9 cellular contexts compared by ENCODE assay signal in genomic region chr3:132399054-132399929, GRCh38. TPM values are rescaled to one million over a fixed set of nuclear protein-coding genes. Genes with fewer than 3 reads are reported as not detected.
DNase-seq lines count a peak whose midpoint lies in the region; ATAC-seq and TF ChIP-seq lines count a peak whose summit lies in the region.
"Had no signal": no experiment of that assay in that cellular context is flagged by ENCODE, and none has a peak within 500 bp of the region (broad histone marks: within the 10 kb centered on the region; RNA-seq: fewer than 3 reads in every experiment).

No MANE protein-coding gene starts in this region.

- ATAC-seq in activated CD4-positive, CD25-positive, alpha-beta regulatory T cell treated with anti-CD3 and anti-CD28 coated beads, Interleukin-2, amount 50 U/mL, for 24 hours, result no peak

- DNase-seq in NCI-H1436 (lab: John Stamatoyannopoulos, UW), result peak; percentile 36
- no peak for DNase-seq in NCI-H1436 treated with DMSO at 0.1 percent for 48 hours (lab: John Stamatoyannopoulos, UW)
- peak; percentile 43 to 50 for DNase-seq in HAP-1 (ENCODE audit: low spot score in 2 of 2)
- DNase-seq in NCI-H226, result peak; percentile 2
- no peak for DNase-seq in ascending aorta (ENCODE audit: low spot score in 2 of 2)
- peak; percentile 68 for DNase-seq in hepatocyte (ENCODE audit: low spot score)
- no peak for DNase-seq in spleen

- TF ChIP-seq CTCF in ascending aorta (IDR thresholded peaks at IDR 0.05) (peak; percentile 36 to 62 (median 47)), hepatocyte (IDR thresholded peaks at IDR 0.05; ENCODE audit: poor library complexity) (peak; percentile 96), spleen (IDR thresholded peaks at IDR 0.05 in 8 of 11, conservative IDR thresholded peaks at IDR 0.05 in 3 of 11) (peak; percentile 45 to 76 (median 65))

- no peaks in the 10 kb centered on the region for H3K36me3 ChIP-seq in HAP-1 (replicated peaks)
- H3K36me3 ChIP-seq in ascending aorta, result no peaks in the 10 kb centered on the region
- no peaks in the 10 kb centered on the region for H3K36me3 ChIP-seq in hepatocyte (replicated peaks; ENCODE audit: insufficient read depth, low read depth)
- no peaks in the 10 kb centered on the region for H3K36me3 ChIP-seq in spleen
- H3K36me3 ChIP-seq: BLaER1 treated with 17β-estradiol and CSF1 and Interleukin-3, amounts not matched to agents 10 nM and 100 nM had no signal

- H3K4me3 ChIP-seq in HAP-1 (no peak overlapping the region), ascending aorta (no peak overlapping the region), hepatocyte (no peak overlapping the region), spleen (no peak overlapping the region)
- H3K4me3 ChIP-seq: BLaER1 treated with 17β-estradiol and CSF1 and Interleukin-3, amounts not matched to agents 10 nM and 100 nM had no signal

- in situ Hi-C loops in HAP-1 (cut with MboI; ENCODE audit: low sequenced_read_pairs), result no loop called here

- H4K20me1 ChIP-seq in hepatocyte (ENCODE audit: insufficient read depth, poor library complexity, severe bottlenecking), result no peaks in the 10 kb centered on the region
- H4K20me1 ChIP-seq: BLaER1 treated with 17β-estradiol and CSF1 and Interleukin-3, amounts not matched to agents 10 nM and 100 nM had no signal

- no peaks in the 10 kb centered on the region for H3K79me2 ChIP-seq in hepatocyte

- no peak overlapping the region for H2AFZ ChIP-seq in hepatocyte

- H3K9me2 ChIP-seq in hepatocyte (replicated peaks; ENCODE audit: insufficient read depth), result no peaks in the 10 kb centered on the region

- 53% methylated on average over 5 of the region's 5 CpGs for WGBS in hepatocyte (ENCODE audit: low lambda C conversion rate, missing lambda C conversion rate)
- 58 to 67% (median 65%) methylated on average over 5 of the region's 5 CpGs for WGBS in spleen, 5 donors

- H3K27ac ChIP-seq in ascending aorta, result no peak overlapping the region
- no peak overlapping the region for H3K27ac ChIP-seq in hepatocyte
- H3K27ac ChIP-seq in spleen, result no peak overlapping the region
- H3K27ac ChIP-seq: BLaER1 treated with 17β-estradiol and CSF1 and Interleukin-3, amounts not matched to agents 10 nM and 100 nM had no signal

- H3K27me3 ChIP-seq in HAP-1 (ENCODE audit: low read depth) (peaks cover 26% of the 10 kb centered on the region), ascending aorta (no peaks in the 10 kb centered on the region), hepatocyte (no peaks in the 10 kb centered on the region), spleen (replicated peaks in 1 of 7) (no peaks in the 10 kb centered on the region)

- no peaks in the 10 kb centered on the region for H3K4me1 ChIP-seq in HAP-1
- H3K4me1 ChIP-seq in ascending aorta, result no peaks in the 10 kb centered on the region
- H3K4me1 ChIP-seq in hepatocyte (ENCODE audit: insufficient read depth), result no peaks in the 10 kb centered on the region
- peaks cover 0 to under 1% (median 0%) of the 10 kb centered on the region in 6 donors for H3K4me1 ChIP-seq in spleen

- no peak overlapping the region for H3K4me2 ChIP-seq in hepatocyte

- no peaks in the 10 kb centered on the region for H3K9me3 ChIP-seq in HAP-1
- H3K9me3 ChIP-seq in ascending aorta, result no peaks in the 10 kb centered on the region
- H3K9me3 ChIP-seq in hepatocyte (ENCODE audit: low read depth), result no peaks in the 10 kb centered on the region
- peaks cover 0 to 10% (median 3%) of the 10 kb centered on the region in 8 donors for H3K9me3 ChIP-seq in spleen

- intact Hi-C loops in ascending aorta (cut with DNase I) (loop anchor here (5.0 kb wide), 1 partner anchor 47 kb away; no protein-coding TSS in a partner anchor), spleen (cut with DNase I; ENCODE audit: low total_unique reads) (no loop called here)

- TF ChIP-seq POLR2A in spleen (IDR thresholded peaks at IDR 0.05), result no peak

RNA-seq across cellular contexts. Expression of gene DNAJC13, which starts 18.0 kb away (rescaled TPM):
- total RNA-seq in ascending aorta (29.4 TPM), hepatocyte (52.3 and 55.4 TPM in 2 replicates), spleen (10 to 100 TPM; 49.6 to 78.4 (median 53.7) TPM)
- polyA plus RNA-seq in hepatocyte (13.1 and 15.1 TPM in 2 replicates), spleen (1 to 10 TPM; 5.6 to 7.3 (median 6.0) TPM)

Comparison
In these comparisons a context has a peak if more than half of its experiments do, and no peak if none do; other contexts are left out.
1. DNase-seq: peak in NCI-H1436 (single experiment), HAP-1 (2 of 2), NCI-H226 (single experiment) and hepatocyte (single experiment); none in NCI-H1436 treated with DMSO at 0.1 percent for 48 hours (single experiment), ascending aorta (0 of 2) and spleen (single experiment).
2. Peak in every context shown above with its lines, with median percentiles within 50 percentile points of each other: CTCF ChIP-seq.